9 cellular contexts compared by ENCODE assay signal in genomic region chr14:31449971-31450610, GRCh38. TPM values are rescaled to one million over a fixed set of nuclear protein-coding genes. Genes with fewer than 3 reads are reported as not detected.
DNase-seq lines count a peak whose midpoint lies in the region; ATAC-seq, FAIRE-seq and TF ChIP-seq lines count a peak whose summit lies in the region.
"Had no signal": no experiment of that assay in that cellular context is flagged by ENCODE, and none has a peak within 500 bp of the region (broad histone marks: within the 10 kb centered on the region; RNA-seq: fewer than 3 reads in every experiment).

No MANE protein-coding gene starts in this region.

- intact Hi-C loops in CD4-positive, alpha-beta memory T cell (cut with micrococcal nuclease), result no loop called here
- intact Hi-C loops in kidney (cut with DNase I), result no loop called here

- peak in 3 of 5 donors; percentile 5 to 13 (median 12) for DNase-seq in CD4-positive, alpha-beta memory T cell
- DNase-seq in GM19239 (ENCODE audit: insufficient read length, low spot score) (no peak), NCI-H1694 (lab: John Stamatoyannopoulos, UW) (peak; percentile 79), astrocyte of the spinal cord (ENCODE audit: low read depth, low spot score) (peak; percentile 59), kidney (no peak)

- CTCF ChIA-PET in CD4-positive, alpha-beta memory T cell (lab: Charles Lee; ENCODE audit: partially characterized antibody), result interaction anchor here (1.0 to 1.5 kb wide), 6 partner anchors 15 to 626 kb away, joined by 3 to 9 read pairs (median 4); partner anchors contain the start of gene HEATR5A

- ATAC-seq in HG03469 (IDR thresholded peaks at IDR 0.05; ENCODE audit: unreplicated experiment) (no peak), HG02852 (IDR thresholded peaks at IDR 0.05; ENCODE audit: unreplicated experiment) (no peak), HG02571 (IDR thresholded peaks at IDR 0.05; ENCODE audit: unreplicated experiment) (no peak)

- H3K27ac ChIP-seq in CD4-positive, alpha-beta memory T cell (ENCODE audit: low read depth, low read length), result no peak overlapping the region
- no peak overlapping the region for H3K27ac ChIP-seq in kidney (ENCODE audit: low read depth in 2 of 2, low read length in 2 of 2)

- no peaks in the 10 kb centered on the region for H3K9me3 ChIP-seq in CD4-positive, alpha-beta memory T cell (ENCODE audit: control insufficient read depth in 1 of 2, low read length in 2 of 2)
- no peaks in the 10 kb centered on the region for H3K9me3 ChIP-seq in kidney (ENCODE audit: control insufficient read depth in 1 of 2, low read length in 2 of 2)

- H3K9ac ChIP-seq in kidney (ENCODE audit: low read length in 2 of 2), result no peak overlapping the region

- H3K36me3 Mint-ChIP-seq in CD4-positive, alpha-beta memory T cell, result peaks cover 31 to 38% of the 10 kb centered on the region in 2 donors

- in situ Hi-C loops in astrocyte of the spinal cord (cut with HindIII; ENCODE audit: low sequenced_read_pairs), result no loop called here

- no peaks in the 10 kb centered on the region for H3K27me3 Mint-ChIP-seq in CD4-positive, alpha-beta memory T cell
- H3K27me3 Mint-ChIP-seq: IgD-negative memory B cell had no signal

- POLR2A ChIA-PET in CD4-positive, alpha-beta memory T cell (lab: Charles Lee; ENCODE audit: partially characterized antibody), result interaction anchor here (2.0 kb wide), 1 partner anchor 242 kb away, joined by 7 read pairs; the partner anchor contains the start of gene HECTD1

- H3K27me3 ChIP-seq in CD4-positive, alpha-beta memory T cell (ENCODE audit: insufficient read depth, low read length), result no peaks in the 10 kb centered on the region

- H3K4me3 Mint-ChIP-seq in CD4-positive, alpha-beta memory T cell, result no peak overlapping the region

- H3K4me1 ChIP-seq in CD4-positive, alpha-beta memory T cell (ENCODE audit: insufficient read depth, low read length), result no peaks in the 10 kb centered on the region
- H3K4me1 ChIP-seq in kidney (ENCODE audit: control insufficient read depth in 1 of 2, insufficient read depth in 1 of 2, low read depth in 1 of 2, low read length in 2 of 2), result no peaks in the 10 kb centered on the region

- no peak overlapping the region for H3K4me3 ChIP-seq in CD4-positive, alpha-beta memory T cell (ENCODE audit: low read length in 2 of 2)
- H3K4me3 ChIP-seq in astrocyte of the spinal cord (ENCODE audit: low read depth, low read length), result no peak overlapping the region
- H3K4me3 ChIP-seq in kidney (ENCODE audit: low read length in 2 of 2), result no peak overlapping the region

- FAIRE-seq in GM19239 (lab: Jason Lieb, UNC) (peak; percentile 68), kidney (lab: Jason Lieb, UNC) (peak; percentile 74)

- H3K9me3 Mint-ChIP-seq in CD4-positive, alpha-beta memory T cell, result no peaks in the 10 kb centered on the region
- H3K9me3 Mint-ChIP-seq: IgD-negative memory B cell had no signal

- peak; percentile 57 for TF ChIP-seq CTCF in astrocyte of the spinal cord (IDR thresholded peaks at IDR 0.05; ENCODE audit: low read depth, low read length)
- peak; percentile 39 for TF ChIP-seq CTCF in kidney (IDR thresholded peaks at IDR 0.05; ENCODE audit: borderline replicate concordance, extremely low read depth, insufficient read depth)

- H3K27ac Mint-ChIP-seq in CD4-positive, alpha-beta memory T cell, result no peak overlapping the region
- H3K27ac Mint-ChIP-seq: IgD-negative memory B cell had no signal

- H3K36me3 ChIP-seq in CD4-positive, alpha-beta memory T cell (ENCODE audit: insufficient read depth, low read length), result peaks cover 7% of the 10 kb centered on the region
- H3K36me3 ChIP-seq in kidney (ENCODE audit: control insufficient read depth in 1 of 2, insufficient read depth in 2 of 2, low read length in 2 of 2), result peaks cover 0 to 12% of the 10 kb centered on the region in 2 donors

- H3K4me1 Mint-ChIP-seq in CD4-positive, alpha-beta memory T cell, result peaks cover 3 to 4% (median 4%) of the 10 kb centered on the region in 4 donors

RNA-seq across cellular contexts. Expression of gene DTD2, which starts 7.2 kb away (rescaled TPM):
- 10 to 100 TPM; 15.1 to 20.2 TPM for total RNA-seq in CD4-positive, alpha-beta memory T cell
- 10 to 100 TPM; 13.9 to 27.0 TPM for polyA plus RNA-seq in CD4-positive, alpha-beta memory T cell
- 16.2 TPM for total RNA-seq in kidney
- polyA plus RNA-seq in kidney (ENCODE audit: insufficient read depth, low read depth, low replicate concordance), result 7.7 TPM

RNA-seq across cellular contexts. Expression of gene HEATR5A, which starts 29.7 kb away (rescaled TPM):
- 10 to 100 TPM; 15.1 to 16.4 TPM for total RNA-seq in CD4-positive, alpha-beta memory T cell
- polyA plus RNA-seq in CD4-positive, alpha-beta memory T cell, result 1 to 10 TPM; 5.4 to 9.1 TPM
- total RNA-seq in kidney, result 30.4 TPM
- polyA plus RNA-seq in kidney (ENCODE audit: insufficient read depth, low read depth, low replicate concordance), result 8.0 TPM

RNA-seq across cellular contexts. Expression of gene GPR33, which starts 37.7 kb away (rescaled TPM):
- not detected for total RNA-seq in CD4-positive, alpha-beta memory T cell
- polyA plus RNA-seq in CD4-positive, alpha-beta memory T cell, result not detected
- not detected for total RNA-seq in kidney
- polyA plus RNA-seq in kidney (ENCODE audit: insufficient read depth, low read depth, low replicate concordance), result not detected
- polyA plus RNA-seq: IgD-negative memory B cell had no signal

Comparison
In these comparisons a context has a peak if more than half of its experiments do, and no peak if none do; other contexts are left out.
1. DNase-seq: peak in CD4-positive, alpha-beta memory T cell (3 of 5), NCI-H1694 (single experiment) and astrocyte of the spinal cord (single experiment); none in GM19239 (single experiment) and kidney (single experiment).